ENCODE assay signal across 8 cellular contexts in the genomic region with DNA sequence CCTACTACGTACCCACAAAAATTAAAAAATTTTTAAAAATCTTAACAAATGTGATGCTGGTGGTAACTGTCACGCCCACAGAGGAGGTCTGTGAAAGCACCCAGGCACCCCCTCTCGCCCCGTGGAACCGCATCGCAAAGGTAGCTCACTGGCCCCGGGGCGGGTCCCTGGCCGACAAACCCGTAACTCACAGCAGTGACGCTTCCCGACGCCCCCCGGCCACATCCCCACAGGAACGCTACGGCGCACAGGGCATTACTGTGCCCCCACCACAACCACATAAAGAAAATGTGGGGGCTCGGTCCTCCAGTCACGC.
DNase-seq lines count a peak whose midpoint lies in the region; ATAC-seq and TF ChIP-seq lines count a peak whose summit lies in the region.

No MANE protein-coding gene starts in this region.

- no peak for TF ChIP-seq CTCF in GM12875 (IDR thresholded peaks at IDR 0.05; ENCODE audit: borderline replicate concordance, insufficient read depth, low read depth, low read length)

- H3K4me3 ChIP-seq in GM12875 (ENCODE audit: low read depth, low read length) (peak overlapping the region; percentile 89), skeletal muscle cell (ENCODE audit: low read depth, low read length) (peak overlapping the region; percentile 99)

- peak; percentile 2 for ATAC-seq in HG03460 (IDR thresholded peaks at IDR 0.05; ENCODE audit: unreplicated experiment)
- no peak for ATAC-seq in HG03280 (IDR thresholded peaks at IDR 0.05; ENCODE audit: unreplicated experiment)
- ATAC-seq in GM18520 (IDR thresholded peaks at IDR 0.05; ENCODE audit: unreplicated experiment): no peak

- DNase-seq in activated CD8-positive, alpha-beta memory T cell treated with anti-CD3 and anti-CD28 coated beads, Interleukin-2, amount 50 U/mL, for 4 hours: peak; percentile 52
- DNase-seq in glomerular visceral epithelial cell (ENCODE audit: extremely low spot score) (peak; percentile 3), skeletal muscle cell (ENCODE audit: low read depth) (no peak), retina (no peak)

Comparison
In these comparisons a context has a peak if more than half of its experiments do, and no peak if none do; other contexts are left out.
1. DNase-seq: peak in activated CD8-positive, alpha-beta memory T cell treated with anti-CD3 and anti-CD28 coated beads, Interleukin-2, amount 50 U/mL, for 4 hours (single experiment) and glomerular visceral epithelial cell (single experiment); none in skeletal muscle cell (single experiment) and retina (single experiment).